ENCODE assay signal across 23 cellular contexts in the genomic region with DNA sequence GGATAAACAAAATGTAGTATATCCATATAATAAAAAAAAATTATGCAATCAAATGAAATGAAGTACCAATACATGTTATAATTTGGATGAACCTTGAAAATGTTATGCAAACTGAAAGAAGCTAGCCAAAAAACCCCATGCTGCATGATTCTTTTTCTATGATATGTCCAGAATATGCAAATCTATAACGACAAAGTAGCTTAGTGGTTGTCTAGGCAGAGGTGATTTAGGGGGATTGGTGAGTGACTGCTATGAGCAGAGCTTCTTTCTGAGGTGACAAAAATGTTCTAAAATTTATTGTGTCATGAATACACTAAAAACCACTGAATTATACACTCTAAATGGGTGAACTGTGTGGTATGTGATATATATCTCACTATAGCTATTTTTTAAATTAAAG.
"Had no signal": no experiment of that assay in that cellular context is flagged by ENCODE, and none has a peak within 500 bp of the region (broad histone marks: within the 10 kb centered on the region; RNA-seq: fewer than 3 reads in every experiment).

No MANE protein-coding gene starts in this region.

- ATAC-seq: foreskin keratinocyte, gastroesophageal sphincter, heart left ventricle, left cardiac atrium, left lung, left ventricle myocardium superior, lower lobe of right lung, mucosa of descending colon had no signal

- H3K27me3 ChIP-seq: dorsolateral prefrontal cortex, esophagus muscularis mucosa, foreskin keratinocyte, gastroesophageal sphincter, heart left ventricle, hepatocyte, left lung had no signal

- H3K4me1 ChIP-seq: esophagus muscularis mucosa, foreskin keratinocyte, gastroesophageal sphincter, left lung, lower lobe of right lung had no signal

- H3K4me3 ChIP-seq: coronary artery, dorsolateral prefrontal cortex, esophagus muscularis mucosa, gastroesophageal sphincter, heart left ventricle, hepatocyte, left lung, lower lobe of right lung, mucosa of descending colon had no signal

- FAIRE-seq: colon, endothelial cell of umbilical vein, frontal cortex, islet of Langerhans, keratinocyte had no signal

- DNase-seq: dermis blood vessel endothelial cell; dorsolateral prefrontal cortex; effector CD4-positive, alpha-beta T cell; effector memory CD4-positive, alpha-beta T cell; foreskin keratinocyte; heart left ventricle; hypothalamus; left cardiac atrium; left lung; left ventricle myocardium superior; lower lobe of right lung; mesenchymal stem cell; mucosa of descending colon; naive B cell had no signal

- H3K27ac ChIP-seq: coronary artery, dorsolateral prefrontal cortex, esophagus muscularis mucosa, foreskin keratinocyte, gastroesophageal sphincter, hepatocyte, left lung, lower lobe of right lung had no signal

- H3K36me3 ChIP-seq: esophagus muscularis mucosa, gastroesophageal sphincter, heart left ventricle, left lung, lower lobe of right lung had no signal

- H3K9me3 ChIP-seq: esophagus muscularis mucosa, gastroesophageal sphincter, heart left ventricle, left lung, lower lobe of right lung, mucosa of descending colon had no signal
